8 cellular contexts compared by ENCODE assay signal in the genomic region with DNA sequence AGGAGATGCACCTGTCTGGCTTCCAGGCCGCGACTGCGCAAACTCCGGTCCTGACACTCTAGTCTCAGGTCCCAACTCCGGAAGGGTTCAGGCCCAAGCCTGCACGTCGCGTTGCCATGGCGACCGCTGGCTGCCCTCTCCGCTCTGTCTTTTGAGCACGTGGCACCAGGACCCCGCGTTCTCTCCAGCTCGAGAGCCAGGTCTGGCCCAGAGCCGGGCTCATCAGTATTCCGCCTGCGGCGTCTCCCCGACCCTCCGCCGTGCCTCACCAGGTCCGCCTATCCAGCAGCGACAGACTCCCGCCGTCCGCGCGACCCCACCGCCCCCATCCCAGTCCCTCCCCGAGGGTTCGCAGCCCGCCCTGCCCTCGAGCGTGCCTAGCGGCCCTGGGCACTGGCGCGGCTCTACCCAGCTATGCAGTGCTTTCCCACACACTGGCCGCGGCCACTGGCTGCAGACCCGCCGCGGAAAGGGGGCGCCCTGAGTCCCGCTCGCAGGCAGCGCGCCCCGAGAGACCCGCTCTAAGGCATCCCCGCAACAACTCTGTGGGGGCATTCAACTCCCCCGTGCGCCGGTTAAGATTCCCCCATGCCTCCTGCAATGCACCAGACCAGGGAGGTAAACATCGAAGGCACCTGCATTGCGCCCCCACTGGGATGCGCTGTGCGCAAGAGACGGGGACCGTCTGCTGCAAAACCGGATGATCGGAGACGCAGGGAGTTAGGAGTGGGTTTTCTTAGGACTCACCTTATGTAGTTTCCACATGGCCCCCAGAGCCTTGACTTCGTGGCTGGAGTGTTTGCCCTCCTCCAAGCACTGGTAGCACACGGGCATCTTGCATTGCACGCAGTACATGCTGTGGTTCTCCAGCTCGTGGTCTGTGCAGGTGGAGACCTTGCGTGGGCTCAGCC. TPM values are rescaled to one million over a fixed set of nuclear protein-coding genes. Genes with fewer than 3 reads are reported as not detected.
DNase-seq lines count a peak whose midpoint lies in the region; ATAC-seq, FAIRE-seq and TF ChIP-seq lines count a peak whose summit lies in the region.

No MANE protein-coding gene starts in this region.

- peaks cover 18% of the 10 kb centered on the region for H3K4me1 ChIP-seq in CD4-positive, alpha-beta memory T cell (ENCODE audit: insufficient read depth, low read length)
- H3K4me1 ChIP-seq in keratinocyte (ENCODE audit: control insufficient read depth, extremely low read depth, insufficient read depth, low read length) (peaks cover 18% of the 10 kb centered on the region), gastroesophageal sphincter (peaks cover 0 to 33% (median 16%) of the 10 kb centered on the region in 3 donors)

- dilution Hi-C loops in keratinocyte (cut with MboI; ENCODE audit: extremely low pct_ligation_motif_present, low sequenced_read_pairs): no loop called here

- H3K9me3 ChIP-seq in CD4-positive, alpha-beta memory T cell (ENCODE audit: control insufficient read depth in 1 of 2, low read length in 2 of 2): no peaks in the 10 kb centered on the region
- H3K9me3 ChIP-seq in keratinocyte (ENCODE audit: control insufficient read depth, low read depth, low read length) (no peaks in the 10 kb centered on the region), gastroesophageal sphincter (no peaks in the 10 kb centered on the region)

- no peak overlapping the region for H3K27ac ChIP-seq in CD4-positive, alpha-beta memory T cell (ENCODE audit: low read depth, low read length)
- no peak overlapping the region for H3K27ac ChIP-seq in RWPE1
- H3K27ac ChIP-seq in keratinocyte (ENCODE audit: control insufficient read depth, insufficient read depth, low read length): no peak overlapping the region
- no peak overlapping the region for H3K27ac ChIP-seq in gastroesophageal sphincter

- H3K79me2 ChIP-seq in keratinocyte (ENCODE audit: control insufficient read depth, insufficient read depth, low read length): no peaks in the 10 kb centered on the region

- TF ChIP-seq POLR2A in gastroesophageal sphincter (IDR thresholded peaks at IDR 0.05): no peak

- intact Hi-C loops in CD4-positive, alpha-beta memory T cell (cut with micrococcal nuclease): loop anchor here (2.0 kb wide), 2 partner anchors 559 to 561 kb away; a partner anchor contains a TSS

- H2AFZ ChIP-seq in keratinocyte (ENCODE audit: control insufficient read depth, low read length): no peak overlapping the region

- H3K27ac Mint-ChIP-seq in CD4-positive, alpha-beta memory T cell: no peak overlapping the region

- peaks cover 12 to 31% (median 13%) of the 10 kb centered on the region in 4 donors for H3K4me1 Mint-ChIP-seq in CD4-positive, alpha-beta memory T cell

- peak overlapping the region; percentile 42 to 51 for H3K4me3 ChIP-seq in CD4-positive, alpha-beta memory T cell (ENCODE audit: low read length in 2 of 2)
- peak overlapping the region in 2 of 3 experiments; percentile 65 to 74 for H3K4me3 ChIP-seq in keratinocyte (ENCODE audit: control insufficient read depth in 2 of 3, extremely low read depth in 1 of 3, insufficient read depth in 2 of 3, low read depth in 1 of 3, low read length in 3 of 3)
- peak overlapping the region in 1 of 2 donors; percentile 68 for H3K4me3 ChIP-seq in gastroesophageal sphincter

- peak overlapping the region; percentile 90 to 96 (median 94) for H3K4me3 Mint-ChIP-seq in CD4-positive, alpha-beta memory T cell

- CTCF ChIA-PET in CD4-positive, alpha-beta memory T cell (lab: Charles Lee; ENCODE audit: partially characterized antibody): interaction anchor here (1.4 kb wide), 1 partner anchor 8 kb away, joined by 5 read pairs; no protein-coding TSS in a partner anchor
- CTCF ChIA-PET in RWPE1 (lab: Yijun Ruan, JAX): interaction anchor here (0.8 kb wide), 1 partner anchor 126 kb away, joined by 4 read pairs; no protein-coding TSS in a partner anchor

- H3K9me3 Mint-ChIP-seq in CD4-positive, alpha-beta memory T cell: no peaks in the 10 kb centered on the region

- H3K36me3 Mint-ChIP-seq in CD4-positive, alpha-beta memory T cell: peaks cover 0 to 2% of the 10 kb centered on the region in 2 donors

- H3K36me3 ChIP-seq in CD4-positive, alpha-beta memory T cell (ENCODE audit: insufficient read depth, low read length): no peaks in the 10 kb centered on the region
- no peaks in the 10 kb centered on the region for H3K36me3 ChIP-seq in keratinocyte (ENCODE audit: control insufficient read depth in 2 of 2, extremely low read depth in 1 of 2, insufficient read depth in 2 of 2, low read length in 2 of 2)
- no peaks in the 10 kb centered on the region for H3K36me3 ChIP-seq in gastroesophageal sphincter

- peak; percentile 29 to 54 (median 46) for DNase-seq in CD4-positive, alpha-beta memory T cell
- DNase-seq in Kasumi-1 (lab: John Stamatoyannopoulos, UW) (peak; percentile 23 to 50), RWPE1 (ENCODE audit: low spot score) (no peak), astrocyte of the hippocampus (ENCODE audit: low read depth, low spot score) (peak; percentile 46), keratinocyte (ENCODE audit: low read depth, low spot score) (no peak), 8988T (no peak)
- peak; percentile 23 to 37 for DNase-seq in stimulated activated CD4-positive, alpha-beta T cell treated with anti-CD3 and anti-CD28 coated beads, Interleukin-1b, Interleukin-23, amount 100 ng/mL, for 4 hours (ENCODE audit: low read depth in 2 of 2)

- no peak for FAIRE-seq in keratinocyte (lab: Jason Lieb, UNC)

- 0% methylated on average over 3 of the region's 68 CpGs; no CpG with 5 or more reads in 1 of the 2 donors for WGBS in gastroesophageal sphincter (ENCODE audit: low coverage in 1 of 2), 2 donors

- peaks cover 4% of the 10 kb centered on the region for H4K20me1 ChIP-seq in keratinocyte (ENCODE audit: control insufficient read depth, extremely low read depth, insufficient read depth, low read length)

- peaks cover 8% of the 10 kb centered on the region for H3K27me3 ChIP-seq in CD4-positive, alpha-beta memory T cell (ENCODE audit: insufficient read depth, low read length)
- H3K27me3 ChIP-seq in keratinocyte (ENCODE audit: control insufficient read depth, extremely low read depth, insufficient read depth, low read length): peaks cover 31% of the 10 kb centered on the region
- peaks cover 43% of the 10 kb centered on the region for H3K27me3 ChIP-seq in gastroesophageal sphincter

- H3K4me2 ChIP-seq in keratinocyte (ENCODE audit: control insufficient read depth, extremely low read depth, insufficient read depth, low read depth, low read length): peak overlapping the region; percentile 93

- peaks cover 5 to 19% of the 10 kb centered on the region in 2 donors for H3K27me3 Mint-ChIP-seq in CD4-positive, alpha-beta memory T cell

- POLR2A ChIA-PET in CD4-positive, alpha-beta memory T cell (lab: Charles Lee; ENCODE audit: partially characterized antibody): no interaction called here
- POLR2A ChIA-PET in RWPE1 (lab: Yijun Ruan, JAX; ENCODE audit: low non-redundant PET): no interaction called here

- TF ChIP-seq CTCF in RWPE1 (conservative IDR thresholded peaks at IDR 0.05; ENCODE audit: low read depth) (peak; percentile 22; the same call in 1 of the 2 replicates), keratinocyte (optimal IDR thresholded peaks at IDR 0.05 in 1 of 3, IDR thresholded peaks at IDR 0.05 in 1 of 3, conservative IDR thresholded peaks at IDR 0.05 in 1 of 3; ENCODE audit: extremely low read depth in 1 of 3, insufficient read depth in 2 of 3, low read length in 3 of 3) (peak; percentile 40 to 68 (median 45)), gastroesophageal sphincter (IDR thresholded peaks at IDR 0.05) (peak in 1 of 4 experiments; percentile 2)

- no peak for ATAC-seq in gastroesophageal sphincter

- no peak for TF ChIP-seq EP300 in gastroesophageal sphincter (IDR thresholded peaks at IDR 0.05)

- H3K9ac ChIP-seq in keratinocyte (ENCODE audit: control insufficient read depth, extremely low read depth, insufficient read depth, low read length): no peak overlapping the region

- H3K9me1 ChIP-seq in keratinocyte (ENCODE audit: control insufficient read depth, extremely low read depth, insufficient read depth, low read length): no peaks in the 10 kb centered on the region

RNA-seq across cellular contexts. Expression of a gene that starts 1.3 kb away (rescaled TPM):
- total RNA-seq in CD4-positive, alpha-beta memory T cell: under 1 TPM; 0.44 to 0.55 TPM
- under 1 TPM in 1 of 2 donors, not detected in 1; 0.05 TPM for polyA plus RNA-seq in CD4-positive, alpha-beta memory T cell
- polyA plus RNA-seq in keratinocyte: 0.03 to 0.09 TPM (median 0.04 TPM) in 3 replicates
- not detected for polyA plus RNA-seq in keratinocyte (2011; ENCODE audit: low read depth)
- 0.02 and 0.03 TPM in 2 replicates for polyA plus RNA-seq in keratinocyte (2011; cell fraction: cytosol; rRNA removed)
- 0.05 TPM in 1 of 2 replicates, not detected in the other for polyA plus RNA-seq in keratinocyte (2011; cell fraction: nucleus; rRNA removed)
- polyA plus RNA-seq in keratinocyte (2012; ENCODE audit: low replicate concordance): 0.02 and 0.04 TPM in 2 replicates
- polyA minus RNA-seq in keratinocyte: 0.16 to 0.20 TPM in 2 of 3 replicates, not detected in the other
- polyA minus RNA-seq in keratinocyte (2011; cell fraction: cytosol; rRNA and poly(A)+ RNA removed): not detected
- not detected in 2 replicates for polyA minus RNA-seq in keratinocyte (2011; cell fraction: nucleus; rRNA and poly(A)+ RNA removed)
- total RNA-seq in gastroesophageal sphincter: 1 to 10 TPM in 3 of 4 donors, under 1 TPM in 1; 0.84 to 4.7 (median 1.4) TPM

Comparison
In these comparisons a context has a peak if more than half of its experiments do, and no peak if none do; other contexts are left out.
1. DNase-seq: peak in CD4-positive, alpha-beta memory T cell (5 of 5), Kasumi-1 (2 of 2), astrocyte of the hippocampus (single experiment) and stimulated activated CD4-positive, alpha-beta T cell treated with anti-CD3 and anti-CD28 coated beads, Interleukin-1b, Interleukin-23, amount 100 ng/mL, for 4 hours (2 of 2); none in RWPE1 (single experiment), keratinocyte (single experiment) and 8988T (single experiment).